In the genomic region with DNA sequence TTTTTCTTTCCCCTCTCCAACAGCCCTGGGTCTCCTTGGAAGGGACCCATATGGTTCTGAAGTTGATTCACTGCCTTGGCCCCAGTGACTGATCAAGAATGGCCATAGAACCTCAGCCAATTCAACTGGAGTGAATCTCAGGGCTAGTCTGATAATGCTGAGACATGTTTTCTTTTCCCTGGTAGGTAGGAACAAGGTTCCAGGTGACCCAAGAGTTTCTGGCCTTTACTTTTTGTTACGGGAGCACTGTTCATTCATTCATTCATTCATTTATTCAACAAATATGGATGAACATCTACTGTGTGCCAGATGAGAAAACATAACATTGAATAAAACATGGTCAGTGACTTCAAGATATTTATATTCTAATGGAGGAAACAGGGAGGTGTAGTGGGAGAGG, we compare ENCODE assay signal across 28 cellular contexts.
"Had no signal": no experiment of that assay in that cellular context is flagged by ENCODE, and none has a peak within 500 bp of the region (broad histone marks: within the 10 kb centered on the region; RNA-seq: fewer than 3 reads in every experiment).

No MANE protein-coding gene starts in this region.

- H3K27me3 Mint-ChIP-seq: effector memory CD8-positive, alpha-beta T cell; naive B cell had no signal

- H3K27ac ChIP-seq: coronary artery, epithelial cell of prostate, esophagus squamous epithelium, gastrocnemius medialis, heart right ventricle, left lung, lower lobe of right lung had no signal

- ATAC-seq: effector memory CD8-positive, alpha-beta T cell; esophagus mucosa; gastrocnemius medialis; heart right ventricle; left cardiac atrium; left lung; left ventricle myocardium superior; lower lobe of right lung; mucosa of descending colon had no signal

- DNase-seq: effector CD8-positive, alpha-beta T cell; effector memory CD8-positive, alpha-beta T cell; endodermal cell; erythroblast; esophagus squamous epithelium; foreskin fibroblast; foreskin melanocyte; gastrocnemius medialis; glutamatergic neuron; head of caudate nucleus; heart right ventricle; hippocampal formation; left cardiac atrium; left lung; left ventricle myocardium superior; lower lobe of right lung; mesenchymal stem cell; mucosa of descending colon; naive B cell had no signal

- H3K4me3 ChIP-seq: coronary artery, esophagus squamous epithelium, gastrocnemius medialis, heart right ventricle, left lung, lower lobe of right lung, mucosa of descending colon had no signal

- H3K36me3 ChIP-seq: esophagus squamous epithelium, gastrocnemius medialis, heart right ventricle, left lung, lower lobe of right lung had no signal

- FAIRE-seq: colon, endometrium, islet of Langerhans, keratinocyte had no signal

- H3K36me3 Mint-ChIP-seq: mesothelial cell of epicardium, naive B cell had no signal

- H3K27me3 ChIP-seq: esophagus squamous epithelium, gastrocnemius medialis, heart right ventricle, left lung had no signal

- H3K27ac Mint-ChIP-seq: dendritic cell treated with granulocyte-macrophage colony-stimulating factor and Interleukin-4, amounts not matched to agents 40 ng/mL and 50 ng/mL, for 4 days; effector memory CD8-positive, alpha-beta T cell; endodermal cell; mesothelial cell of epicardium; naive B cell had no signal

- H3K4me3 Mint-ChIP-seq: dendritic cell treated with granulocyte-macrophage colony-stimulating factor and Interleukin-4, amounts not matched to agents 40 ng/mL and 50 ng/mL, for 4 days; endodermal cell; mesothelial cell of epicardium had no signal
